In genomic region chr10:108894402-108895301, GRCh38 we compare ENCODE assay signal across 11 cellular contexts.
DNase-seq lines count a peak whose midpoint lies in the region; ATAC-seq lines count a peak whose summit lies in the region.
"Had no signal": no experiment of that assay in that cellular context is flagged by ENCODE, and none has a peak within 500 bp of the region (broad histone marks: within the 10 kb centered on the region; RNA-seq: fewer than 3 reads in every experiment).

No MANE protein-coding gene starts in this region.

- ATAC-seq in GM18907 (IDR thresholded peaks at IDR 0.05; ENCODE audit: unreplicated experiment) (peak; percentile 89), GM21737 (IDR thresholded peaks at IDR 0.05; ENCODE audit: unreplicated experiment) (peak; percentile 80), HG03175 (IDR thresholded peaks at IDR 0.05; ENCODE audit: unreplicated experiment) (peak; percentile 84)

- peak; percentile 89 for DNase-seq in amniotic epithelial cell (ENCODE audit: low read depth)
- DNase-seq in mesenteric fat pad (ENCODE audit: low spot score), result no peak
- DNase-seq in GM19240 (ENCODE audit: insufficient read length, low spot score), result no peak
- no peak for DNase-seq in iPS-NIHi11 (ENCODE audit: low spot score)
- no peak for DNase-seq in D341Med (ENCODE audit: low spot score)
- DNase-seq: activated CD4-positive, alpha-beta memory T cell treated with anti-CD3 and anti-CD28 coated beads for 36 hours; activated naive CD8-positive, alpha-beta T cell treated with anti-CD3 and anti-CD28 coated beads, Interleukin-2, amount 10 ng/mL, durations not matched to agents 7 days and 5 days; thyroid gland had no signal
